Comparison of ENCODE assay signal across 8 cellular contexts in genomic region chr11:86066606-86067229, GRCh38. TPM values are rescaled to one million over a fixed set of nuclear protein-coding genes. Genes with fewer than 3 reads are reported as not detected.
DNase-seq lines count a peak whose midpoint lies in the region; ATAC-seq and TF ChIP-seq lines count a peak whose summit lies in the region.

No MANE protein-coding gene starts in this region.

- DNase-seq in GM12865 (ENCODE audit: low read depth) (no peak), T-cell (no peak), fibroblast of villous mesenchyme (ENCODE audit: low read depth) (no peak), GM13976 (ENCODE audit: low spot score) (no peak)
- DNase-seq in activated CD8-positive, alpha-beta memory T cell treated with anti-CD3 and anti-CD28 coated beads for 24 hours = no peak
- DNase-seq in activated CD4-positive, alpha-beta T cell treated with anti-CD3 and anti-CD28 coated beads for 48 hours = no peak

- TF ChIP-seq CTCF in GM12865 (IDR thresholded peaks at IDR 0.05; ENCODE audit: insufficient read depth, low read depth, low read length, missing control alignments) (no peak), fibroblast of villous mesenchyme (IDR thresholded peaks at IDR 0.05; ENCODE audit: insufficient read depth, low read depth, low read length) (no peak), GM13976 (IDR thresholded peaks at IDR 0.05; ENCODE audit: borderline replicate concordance, control extremely low read depth, extremely low read depth, insufficient read depth, missing control alignments) (no peak)

- CTCF ChIA-PET in T-cell (lab: Charles Lee) = interaction anchor here (0.5 to 5.3 kb wide), 7 partner anchors 13 to 179 kb away, joined by 3 to 75 read pairs (median 4); no protein-coding TSS in a partner anchor

- no peaks in the 10 kb centered on the region for H3K36me3 Mint-ChIP-seq in T-cell

- peaks cover 53 to 70% (median 57%) of the 10 kb centered on the region in 3 donors for H3K4me1 Mint-ChIP-seq in T-cell

- POLR2A ChIA-PET in T-cell (lab: Charles Lee) = interaction anchor here in 1 of 2 donors (0.7 kb wide), 1 partner anchor 25 kb away, joined by 4 read pairs; no protein-coding TSS in a partner anchor

- H3K27ac ChIP-seq in rectal smooth muscle tissue (ENCODE audit: low read depth, low read length) = peak overlapping the region; percentile 95

- H3K4me1 ChIP-seq in rectal smooth muscle tissue (ENCODE audit: control insufficient read depth, insufficient read depth, low read length) = peaks cover 17% of the 10 kb centered on the region

- no peak for ATAC-seq in T-cell (replicated peaks in 1 of 4)
- ATAC-seq in GM19035 (IDR thresholded peaks at IDR 0.05; ENCODE audit: unreplicated experiment) = no peak

- peak overlapping the region; percentile 21 for H3K9ac ChIP-seq in rectal smooth muscle tissue (ENCODE audit: low read length)

- in situ Hi-C loops in GM13976 (cut with MboI; ENCODE audit: low sequenced_read_pairs, unreplicated experiment) = no loop called here

- H3K36me3 ChIP-seq in rectal smooth muscle tissue (ENCODE audit: control insufficient read depth, insufficient read depth, low read length) = no peaks in the 10 kb centered on the region

- H3K9me3 Mint-ChIP-seq in T-cell = no peaks in the 10 kb centered on the region

- H3K4me3 Mint-ChIP-seq in T-cell = peak overlapping the region; percentile 99

- no peaks in the 10 kb centered on the region for H3K27me3 ChIP-seq in rectal smooth muscle tissue (ENCODE audit: control insufficient read depth, insufficient read depth, low read length)

- peak overlapping the region; percentile 83 to 96 for H3K27ac Mint-ChIP-seq in T-cell

- peak overlapping the region; percentile 88 for H3K4me3 ChIP-seq in GM12865 (ENCODE audit: low read depth, low read length)
- H3K4me3 ChIP-seq in fibroblast of villous mesenchyme (ENCODE audit: low read depth, low read length) = peak overlapping the region; percentile 98
- peak overlapping the region; percentile 99 for H3K4me3 ChIP-seq in rectal smooth muscle tissue (ENCODE audit: low read length)

- H3K27me3 Mint-ChIP-seq in T-cell = no peaks in the 10 kb centered on the region

RNA-seq across cellular contexts. Expression of gene PICALM, which starts 2.2 kb away (rescaled TPM):
- total RNA-seq in T-cell (100 to 1,000 TPM in 4 of 5 donors, 10 to 100 TPM in 1; 97.7 to 121 (median 105) TPM), fibroblast of villous mesenchyme (315 and 388 TPM in 2 replicates)
